8 cellular contexts compared by ENCODE assay signal in genomic region chr19:13430790-13431582, GRCh38.
DNase-seq lines count a peak whose midpoint lies in the region; ATAC-seq and TF ChIP-seq lines count a peak whose summit lies in the region.

No MANE protein-coding gene starts in this region.

- H3K27ac Mint-ChIP-seq in stimulated activated naive CD8-positive, alpha-beta T cell treated with anti-CD3 and anti-CD28 coated beads, Interleukin-15, Interleukin-2, amounts not matched to agents 100 ng/mL and 50 ng/mL, for 24 hours = peak overlapping the region; percentile 19

- H3K56ac ChIP-seq in mesendoderm (ENCODE audit: low read length) = no peak overlapping the region

- no peaks in the 10 kb centered on the region for H3K4me1 Mint-ChIP-seq in stimulated activated naive CD8-positive, alpha-beta T cell treated with anti-CD3 and anti-CD28 coated beads, Interleukin-15, Interleukin-2, amounts not matched to agents 100 ng/mL and 50 ng/mL, for 24 hours (ENCODE audit: low read depth)

- H3K79me2 ChIP-seq in mesendoderm (ENCODE audit: control insufficient read depth, insufficient read depth, low read length) = no peaks in the 10 kb centered on the region

- no peak overlapping the region for H3K4me2 ChIP-seq in mesendoderm (ENCODE audit: low read length)

- no peak overlapping the region for H2BK5ac ChIP-seq in mesendoderm (ENCODE audit: low read length)

- TF ChIP-seq CTCF in VCaP (conservative IDR thresholded peaks at IDR 0.05) = peak; percentile 82

- H3K18ac ChIP-seq in mesendoderm (ENCODE audit: low read length) = no peak overlapping the region

- H2BK120ac ChIP-seq in mesendoderm (ENCODE audit: low read depth, low read length) = no peak overlapping the region

- no peak overlapping the region for H3K4ac ChIP-seq in mesendoderm (ENCODE audit: low read depth, low read length)

- ATAC-seq in HG03439 (IDR thresholded peaks at IDR 0.05; ENCODE audit: unreplicated experiment) (no peak), HG03457 (IDR thresholded peaks at IDR 0.05; ENCODE audit: unreplicated experiment) (no peak)

- H2BK15ac ChIP-seq in mesendoderm (replicated peaks; ENCODE audit: low read depth) = no peak overlapping the region

- WGBS in mesendoderm (ENCODE audit: extremely low coverage, insufficient coverage, low lambda C conversion rate) = no CpG with 5 or more reads among the region's 5 CpGs

- H3K23ac ChIP-seq in mesendoderm (ENCODE audit: low read length) = no peak overlapping the region

- no peaks in the 10 kb centered on the region for H3K4me1 ChIP-seq in mesendoderm (ENCODE audit: control insufficient read depth, low read depth, low read length)

- H3K27ac ChIP-seq in VCaP (no peak overlapping the region), mesendoderm (ENCODE audit: low read depth, low read length) (no peak overlapping the region)

- H3K4me3 Mint-ChIP-seq in stimulated activated naive CD8-positive, alpha-beta T cell treated with anti-CD3 and anti-CD28 coated beads, Interleukin-15, Interleukin-2, amounts not matched to agents 100 ng/mL and 50 ng/mL, for 24 hours = no peak overlapping the region

- no peak overlapping the region for H4K8ac ChIP-seq in mesendoderm (ENCODE audit: low read depth, low read length)

- DNase-seq in D341Med (ENCODE audit: low spot score) (peak; percentile 73), HuH-7 (ENCODE audit: low spot score) (peak; percentile 34), cerebellar cortex (ENCODE audit: low spot score) (peak; percentile 59), mesendoderm (peak; percentile 76)

- H3K36me3 Mint-ChIP-seq in stimulated activated naive CD8-positive, alpha-beta T cell treated with anti-CD3 and anti-CD28 coated beads, Interleukin-15, Interleukin-2, amounts not matched to agents 100 ng/mL and 50 ng/mL, for 24 hours (ENCODE audit: low read depth) = no peaks in the 10 kb centered on the region

- H4K5ac ChIP-seq in mesendoderm (ENCODE audit: low read length) = no peak overlapping the region

- H3K9ac ChIP-seq in mesendoderm (ENCODE audit: low read length) = no peak overlapping the region

- H2AK5ac ChIP-seq in mesendoderm (ENCODE audit: low read length) = no peak overlapping the region

- H3K27me3 ChIP-seq in mesendoderm (ENCODE audit: insufficient read depth, low read length, poor library complexity) = no peaks in the 10 kb centered on the region

- no peaks in the 10 kb centered on the region for H3K36me3 ChIP-seq in mesendoderm (ENCODE audit: control insufficient read depth, insufficient read depth, low read length)

- no peaks in the 10 kb centered on the region for H3K9me3 Mint-ChIP-seq in stimulated activated naive CD8-positive, alpha-beta T cell treated with anti-CD3 and anti-CD28 coated beads, Interleukin-15, Interleukin-2, amounts not matched to agents 100 ng/mL and 50 ng/mL, for 24 hours

- H3K27me3 Mint-ChIP-seq in stimulated activated naive CD8-positive, alpha-beta T cell treated with anti-CD3 and anti-CD28 coated beads, Interleukin-15, Interleukin-2, amounts not matched to agents 100 ng/mL and 50 ng/mL, for 24 hours = peaks cover 25% of the 10 kb centered on the region

- no peak overlapping the region for H3K4me3 ChIP-seq in mesendoderm (ENCODE audit: low read length)

- no peaks in the 10 kb centered on the region for H3K79me1 ChIP-seq in mesendoderm (ENCODE audit: low read length)
